8 cellular contexts compared by ENCODE assay signal in genomic region chr18:45212186-45213039, GRCh38.
DNase-seq lines count a peak whose midpoint lies in the region; ATAC-seq, FAIRE-seq and TF ChIP-seq lines count a peak whose summit lies in the region.

No MANE protein-coding gene starts in this region.

- no peaks in the 10 kb centered on the region for H3K36me3 ChIP-seq in H7 (replicated peaks; ENCODE audit: control insufficient read depth, insufficient read depth, low read length)
- no peaks in the 10 kb centered on the region for H3K36me3 ChIP-seq in thoracic aorta

- FAIRE-seq in RCC 7860 (lab: Jason Lieb, UNC) = no peak

- H3K9me3 ChIP-seq in thoracic aorta = no peaks in the 10 kb centered on the region

- no peak overlapping the region for H3K4me3 ChIP-seq in H7 (ENCODE audit: insufficient read depth, low read depth, low read length)
- no peak overlapping the region for H3K4me3 ChIP-seq in fibroblast of villous mesenchyme (ENCODE audit: low read depth, low read length)
- H3K4me3 ChIP-seq in thoracic aorta = no peak overlapping the region

- H3K27me3 ChIP-seq in H7 (ENCODE audit: control insufficient read depth, insufficient read depth, low read length) (no peaks in the 10 kb centered on the region), thoracic aorta (replicated peaks; ENCODE audit: insufficient read depth) (no peaks in the 10 kb centered on the region)

- TF ChIP-seq CTCF in LNCAP (IDR thresholded peaks at IDR 0.05) (peak; percentile 95), fibroblast of villous mesenchyme (IDR thresholded peaks at IDR 0.05; ENCODE audit: insufficient read depth, low read depth, low read length) (peak; percentile 100), thoracic aorta (IDR thresholded peaks at IDR 0.05) (peak; percentile 75)

- no peak overlapping the region for H3K27ac ChIP-seq in thoracic aorta

- DNase-seq in GM03348 (ENCODE audit: low spot score) (peak; percentile 62), H7 (peak; percentile 49), RCC 7860 (ENCODE audit: low spot score) (peak; percentile 51), fibroblast of villous mesenchyme (ENCODE audit: low read depth) (peak; percentile 81), nucleus accumbens (lab: John Stamatoyannopoulos, UW) (peak in 46 of 56 donors; percentile 1 to 81 (median 36)), thoracic aorta (ENCODE audit: low spot score) (peak; percentile 53)
- peak; percentile 81 to 84 for DNase-seq in activated T-cell treated with anti-CD3 and anti-CD28 coated beads, Interleukin-2, amount 50 U/mL, for 48 hours

- no peaks in the 10 kb centered on the region for H3K4me1 ChIP-seq in thoracic aorta (ENCODE audit: control insufficient read depth in 1 of 2, low read depth in 2 of 2)

- ATAC-seq in thoracic aorta (ENCODE audit: insufficient number of reproducible peaks, low FRiP score, low read depth) = peak; percentile 91
